15 cellular contexts compared by ENCODE assay signal in genomic region chr1:34693081-34693480, GRCh38.
DNase-seq lines count a peak whose midpoint lies in the region; FAIRE-seq and TF ChIP-seq lines count a peak whose summit lies in the region.
"Had no signal": no experiment of that assay in that cellular context is flagged by ENCODE, and none has a peak within 500 bp of the region (broad histone marks: within the 10 kb centered on the region; RNA-seq: fewer than 3 reads in every experiment).

No MANE protein-coding gene starts in this region.

- H3K14ac ChIP-seq in H1 (ENCODE audit: insufficient read length) (no peak overlapping the region), neuronal stem cell (ENCODE audit: low read length) (no peak overlapping the region)

- no peak overlapping the region for H3K4ac ChIP-seq in H1 (replicated peaks; ENCODE audit: insufficient read length, low read depth, low read length)
- H3K4ac ChIP-seq in neuronal stem cell (ENCODE audit: low read length): no peak overlapping the region

- no peaks in the 10 kb centered on the region; a peak in 1 of 7 replicates for H3K27me3 ChIP-seq in H1 (replicated peaks in 1 of 4; ENCODE audit: control insufficient read depth in 3 of 4, extremely low read depth in 1 of 4, insufficient read depth in 3 of 4, low read length in 3 of 4)
- H3K27me3 ChIP-seq in esophagus muscularis mucosa: peaks cover 0 to 59% (median 0%) of the 10 kb centered on the region in 4 donors
- H3K27me3 ChIP-seq in neuronal stem cell (ENCODE audit: control insufficient read depth in 3 of 3, insufficient read depth in 3 of 3, low read depth in 1 of 3, low read length in 3 of 3): no peaks in the 10 kb centered on the region

- H2BK15ac ChIP-seq in H1 (ENCODE audit: low read length) (no peak overlapping the region), neuronal stem cell (ENCODE audit: low read length) (no peak overlapping the region)

- H3K9me3 ChIP-seq in H1 (ENCODE audit: insufficient read depth in 2 of 2, low read depth in 1 of 2, low read length in 1 of 2): no peaks in the 10 kb centered on the region
- H3K9me3 ChIP-seq in esophagus muscularis mucosa: peaks cover 0 to 9% (median 0%) of the 10 kb centered on the region in 4 donors
- peaks cover 0 to 2% of the 10 kb centered on the region in 2 donors for H3K9me3 ChIP-seq in neuronal stem cell (replicated peaks in 1 of 2; ENCODE audit: control insufficient read depth in 2 of 2, insufficient read depth in 1 of 2, low read depth in 1 of 2, low read length in 2 of 2)
- H3K9me3 ChIP-seq: Caco-2 had no signal

- POLR2A ChIA-PET in H1 (lab: Charles Lee; ENCODE audit: partially characterized antibody): no interaction called here

- H4K5ac ChIP-seq in H1 (ENCODE audit: insufficient read length, low read depth, low read length): no peak overlapping the region

- H3K23ac ChIP-seq in H1 (ENCODE audit: insufficient read length): no peak overlapping the region
- no peak overlapping the region for H3K23ac ChIP-seq in neuronal stem cell (ENCODE audit: low read depth, low read length, poor library complexity)

- no peaks in the 10 kb centered on the region for H3K79me2 ChIP-seq in H1 (ENCODE audit: control insufficient read depth in 1 of 2, insufficient read depth in 2 of 2, low read length in 2 of 2)

- H2AK5ac ChIP-seq in H1 (ENCODE audit: low read depth, low read length) (no peak overlapping the region), neuronal stem cell (ENCODE audit: low read depth, low read length) (peak overlapping the region; percentile 23)

- no peaks in the 10 kb centered on the region for H4K20me1 ChIP-seq in H1 (replicated peaks in 1 of 2; ENCODE audit: control insufficient read depth in 1 of 2, insufficient read depth in 2 of 2, low read length in 2 of 2)

- no peak for TF ChIP-seq CTCF in H1 (IDR thresholded peaks at IDR 0.05; ENCODE audit: control extremely low read depth in 1 of 3, insufficient read depth in 1 of 3, low read depth in 1 of 3, low read length in 3 of 3)
- TF ChIP-seq CTCF in esophagus muscularis mucosa (IDR thresholded peaks at IDR 0.05): no peak

- FAIRE-seq in H1 (lab: Jason Lieb, UNC): no peak
- FAIRE-seq: GM12878, GM19239 had no signal

- H2BK12ac ChIP-seq in H1 (ENCODE audit: low read depth, low read length): no peak overlapping the region
- H2BK12ac ChIP-seq in neuronal stem cell (ENCODE audit: low read length): no peak overlapping the region

- H3K79me1 ChIP-seq in H1 (ENCODE audit: low read depth, low read length) (no peaks in the 10 kb centered on the region), neuronal stem cell (ENCODE audit: low read depth, low read length) (no peaks in the 10 kb centered on the region)

- H2BK120ac ChIP-seq in H1 (replicated peaks; ENCODE audit: low read depth, low read length) (no peak overlapping the region), neuronal stem cell (ENCODE audit: low read depth, low read length) (no peak overlapping the region)

- no peaks in the 10 kb centered on the region for H3K23me2 ChIP-seq in H1 (ENCODE audit: low read depth, low read length)

- no peak overlapping the region for H3K27ac ChIP-seq in H1 (ENCODE audit: low read depth, low read length)
- no peak overlapping the region for H3K27ac ChIP-seq in esophagus muscularis mucosa (replicated peaks in 1 of 4)
- H3K27ac ChIP-seq in neuronal stem cell (replicated peaks; ENCODE audit: low read length): no peak overlapping the region
- H3K27ac ChIP-seq: GM23248 had no signal

- no peak overlapping the region for H3K56ac ChIP-seq in H1 (replicated peaks; ENCODE audit: insufficient read length, low read depth, low read length)

- H2AFZ ChIP-seq in H1 (ENCODE audit: low read length): no peak overlapping the region
- no peak overlapping the region for H2AFZ ChIP-seq in neuronal stem cell (ENCODE audit: low read length)
- H2AFZ ChIP-seq: GM23248 had no signal

- H4K91ac ChIP-seq in H1 (replicated peaks; ENCODE audit: insufficient read length, low read length) (no peak overlapping the region), neuronal stem cell (ENCODE audit: low read depth, low read length, poor library complexity) (no peak overlapping the region)

- intact Hi-C loops in esophagus muscularis mucosa (cut with DNase I): no loop called here

- TF ChIP-seq EP300 in H1 (IDR thresholded peaks at IDR 0.05; ENCODE audit: borderline replicate concordance in 1 of 2, low read depth in 2 of 2, low read length in 2 of 2) (no peak), esophagus muscularis mucosa (IDR thresholded peaks at IDR 0.05) (no peak)

- H3K4me1 ChIP-seq in H1 (replicated peaks in 1 of 4; ENCODE audit: control insufficient read depth in 3 of 4, insufficient read depth in 4 of 4, low read length in 3 of 4) (no peaks in the 10 kb centered on the region; a peak in 1 of 7 replicates), esophagus muscularis mucosa (no peaks in the 10 kb centered on the region), neuronal stem cell (ENCODE audit: control insufficient read depth in 2 of 2, insufficient read depth in 1 of 2, low read depth in 1 of 2, low read length in 2 of 2) (peaks cover 0 to 1% of the 10 kb centered on the region in 2 donors)
- H3K4me1 ChIP-seq: Caco-2 had no signal

- H2BK5ac ChIP-seq in H1 (ENCODE audit: low read depth, low read length) (no peak overlapping the region), neuronal stem cell (ENCODE audit: low read length) (no peak overlapping the region)

- H3K36me3 ChIP-seq in H1 (ENCODE audit: control insufficient read depth in 2 of 4, insufficient read depth in 4 of 4, low read length in 3 of 4) (no peaks in the 10 kb centered on the region), esophagus muscularis mucosa (no peaks in the 10 kb centered on the region), neuronal stem cell (replicated peaks in 1 of 2; ENCODE audit: control insufficient read depth in 2 of 2, insufficient read depth in 2 of 2, low read length in 2 of 2) (no peaks in the 10 kb centered on the region)

- no peak for TF ChIP-seq RAD21 in H1 (IDR thresholded peaks at IDR 0.05 in 1 of 2, conservative IDR thresholded peaks at IDR 0.05 in 1 of 2; ENCODE audit: low read depth in 2 of 2, low read length in 2 of 2)

- H3K4me3 ChIP-seq in H1 (ENCODE audit: extremely low read depth in 1 of 4, insufficient read depth in 2 of 4, low read depth in 3 of 4, low read length in 4 of 4) (no peak overlapping the region), esophagus muscularis mucosa (no peak overlapping the region), neuronal stem cell (ENCODE audit: low read length in 2 of 2) (no peak overlapping the region)
- H3K4me3 ChIP-seq: GM12878, GM23248 had no signal

- no peak overlapping the region for H3K9ac ChIP-seq in H1 (replicated peaks in 1 of 4; ENCODE audit: extremely low read depth in 1 of 4, low read depth in 3 of 4, low read length in 3 of 4)
- H3K9ac ChIP-seq in neuronal stem cell (ENCODE audit: low read depth, low read length, poor library complexity): no peak overlapping the region
- H3K9ac ChIP-seq: GM23248 had no signal

- TF ChIP-seq POLR2A in H1 (IDR thresholded peaks at IDR 0.05; ENCODE audit: control extremely low read depth in 1 of 2, low read depth in 2 of 2, low read length in 2 of 2): no peak
- no peak for TF ChIP-seq POLR2A in esophagus muscularis mucosa (IDR thresholded peaks at IDR 0.05; ENCODE audit: low read depth)

- CTCF ChIA-PET in H1 (lab: Charles Lee; ENCODE audit: partially characterized antibody): interaction anchor here (0.7 to 1.5 kb wide), 3 partner anchors 11 to 233 kb away, joined by 3 to 4 read pairs (median 3); no protein-coding TSS in a partner anchor

- WGBS in H1 (ENCODE audit: extremely low coverage in 1 of 2, insufficient coverage in 1 of 2, insufficient read length in 1 of 2, insufficient replicate concordance in 2 of 2, low coverage in 1 of 2, low lambda C conversion rate in 2 of 2, missing lambda C conversion rate in 1 of 2), 2 experiments: 76% methylated on average over 2 of the region's 2 CpGs; no CpG with 5 or more reads in 1 of the 2 experiments
- 100% methylated on average over 1 of the region's 2 CpGs for WGBS in esophagus muscularis mucosa
- no CpG with 5 or more reads among the region's 2 CpGs for WGBS in neuronal stem cell (ENCODE audit: extremely low coverage in 2 of 2, insufficient read length in 2 of 2, insufficient replicate concordance in 1 of 2), 2 donors

- no peak overlapping the region for H2BK20ac ChIP-seq in H1 (ENCODE audit: low read length)

- H3K4me2 ChIP-seq in H1 (ENCODE audit: insufficient read depth in 1 of 2, low read depth in 2 of 2, low read length in 2 of 2) (no peak overlapping the region), neuronal stem cell (ENCODE audit: insufficient read depth, low read length, poor library complexity, severe bottlenecking) (no peak overlapping the region)

- H4K8ac ChIP-seq in H1 (ENCODE audit: extremely low read depth, insufficient read depth, low read length) (peak overlapping the region; percentile 5; the same call in 1 of the 2 replicates), neuronal stem cell (ENCODE audit: low read depth, low read length) (no peak overlapping the region)

- DNase-seq in H1 (ENCODE audit: low read depth in 1 of 2, low spot score in 2 of 2) (peak in 1 of 2 experiments; percentile 28), esophagus muscularis mucosa (ENCODE audit: extremely low spot score) (peak; percentile 26), neuronal stem cell (ENCODE audit: low spot score) (no peak), NCI-H2081 treated with DMSO at 0.1 percent for 48 hours (lab: John Stamatoyannopoulos, UW) (no peak), DMS153 (lab: John Stamatoyannopoulos, UW) (no peak), NCI-H510A (lab: John Stamatoyannopoulos, UW) (no peak)
- DNase-seq: C1 segment of cervical spinal cord, Caco-2, DMS79, EL, GDM1, GM23248, H9 had no signal

- H3K18ac ChIP-seq in H1 (ENCODE audit: extremely low read depth, low read length): no peak overlapping the region
- H3K18ac ChIP-seq in neuronal stem cell (ENCODE audit: low read length): no peak overlapping the region

TF ChIP-seq in H1, 55 proteins besides CTCF, POLR2A, EP300 and RAD21:
- TF ChIP-seq POU5F1 (IDR thresholded peaks at IDR 0.05; ENCODE audit: low read depth, low read length): no peak
- TF ChIP-seq MAFK (IDR thresholded peaks at IDR 0.05; ENCODE audit: low read depth, low read length): no peak
- TF ChIP-seq ATF3 (IDR thresholded peaks at IDR 0.05; ENCODE audit: insufficient read depth, low read depth, low read length): no peak
- TF ChIP-seq CEBPB (IDR thresholded peaks at IDR 0.05; ENCODE audit: low read depth, low read length): no peak
- no peak for TF ChIP-seq KDM5A (IDR thresholded peaks at IDR 0.05; ENCODE audit: low read length)
TF ChIP-seq in H1: peak in this region for 0.
